Comparison of ENCODE assay signal across 8 cellular contexts in the genomic region with DNA sequence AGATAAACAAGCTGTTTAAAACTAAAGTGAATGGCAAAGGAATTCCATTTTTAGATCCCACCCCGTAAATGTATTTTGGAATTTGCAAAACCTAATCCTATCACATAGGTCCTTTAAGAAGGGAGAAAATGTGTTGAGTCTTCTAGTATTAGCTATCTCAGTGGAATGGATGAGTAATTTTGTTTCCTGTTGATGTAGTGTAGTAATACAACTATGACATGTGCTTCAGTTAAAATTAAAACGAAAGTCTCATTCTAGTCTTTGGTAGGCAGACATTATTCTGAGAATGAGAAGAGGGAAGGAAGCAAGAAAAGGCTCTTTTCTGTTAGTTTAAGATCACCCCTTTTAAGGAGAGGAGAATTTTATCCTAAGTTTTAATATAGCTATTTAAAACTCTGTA.
DNase-seq lines count a peak whose midpoint lies in the region; ATAC-seq, FAIRE-seq and TF ChIP-seq lines count a peak whose summit lies in the region.

No MANE protein-coding gene starts in this region.

- no peaks in the 10 kb centered on the region for H3K27me3 ChIP-seq in pancreas

- H3K4me3 ChIP-seq in pancreas = no peak overlapping the region

- peak overlapping the region in 3 of 5 experiments; percentile 29 to 81 (median 55) for H3K27ac Mint-ChIP-seq in brain

- H3K4me1 Mint-ChIP-seq in brain = peaks cover 16% of the 10 kb centered on the region

- no peaks in the 10 kb centered on the region for H3K9me3 ChIP-seq in pancreas

- H3K27ac ChIP-seq in pancreas = no peak overlapping the region

- H3K4me1 ChIP-seq in pancreas = no peaks in the 10 kb centered on the region

- ATAC-seq in HG03575 (IDR thresholded peaks at IDR 0.05; ENCODE audit: extremely low read depth, insufficient number of reproducible peaks, low FRiP score, unreplicated experiment) (peak; percentile 92), pancreas (peak in 2 of 4 donors; percentile 50 to 60)

- 79 to 80% methylated on average over 2 of the region's 2 CpGs for WGBS in pancreas, 2 donors

- H3K36me3 Mint-ChIP-seq in brain = no peaks in the 10 kb centered on the region

- intact Hi-C loops in pancreas (cut with DNase I) = no loop called here

- H3K27me3 Mint-ChIP-seq in brain = no peaks in the 10 kb centered on the region

- DNase-seq in COLO829 (ENCODE audit: low spot score) (peak; percentile 64), GM20000 (ENCODE audit: low spot score) (peak; percentile 35), pancreas (no peak), COR-L47 (lab: John Stamatoyannopoulos, UW) (no peak), NCI-H1694 treated with DMSO at 0.1 percent for 48 hours (lab: John Stamatoyannopoulos, UW) (no peak), iPS-NIHi11 (ENCODE audit: low spot score) (no peak)

- no peaks in the 10 kb centered on the region for H3K36me3 ChIP-seq in pancreas

- FAIRE-seq in pancreas (lab: Jason Lieb, UNC) = peak; percentile 45

- no peaks in the 10 kb centered on the region for H3K9me3 Mint-ChIP-seq in brain

- H3K4me3 Mint-ChIP-seq in brain = peak overlapping the region in 3 of 5 experiments; percentile 3 to 17 (median 9)

- TF ChIP-seq CTCF in GM20000 (IDR thresholded peaks at IDR 0.05; ENCODE audit: extremely low read depth, missing control alignments) = no peak
- TF ChIP-seq CTCF in brain (conservative IDR thresholded peaks at IDR 0.05) = no peak
- TF ChIP-seq CTCF in pancreas (IDR thresholded peaks at IDR 0.05) = no peak

Comparison
In these comparisons a context has a peak if more than half of its experiments do, and no peak if none do; other contexts are left out.
1. DNase-seq: peak in COLO829 (single experiment) and GM20000 (single experiment); none in pancreas (0 of 6), COR-L47 (single experiment), NCI-H1694 treated with DMSO at 0.1 percent for 48 hours (single experiment) and iPS-NIHi11 (single experiment).